ENCODE assay signal across 15 cellular contexts in the genomic region with DNA sequence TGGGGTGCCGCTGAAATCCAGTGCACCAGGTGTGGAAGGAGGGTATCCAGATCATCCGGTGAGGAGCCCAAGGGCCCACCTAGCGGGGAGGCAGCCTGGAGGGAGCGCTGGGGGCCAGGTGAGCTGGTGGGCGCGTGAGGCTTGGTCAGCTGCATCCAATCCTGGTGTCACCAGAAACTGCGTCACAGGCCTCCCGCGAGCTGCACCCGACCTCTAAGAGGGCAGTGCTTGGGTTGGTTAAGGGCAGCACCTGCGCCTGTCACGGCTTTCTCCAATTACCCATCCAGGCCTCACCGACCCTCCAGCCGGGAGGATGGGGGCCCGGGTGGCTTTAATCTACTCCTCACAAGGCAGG. TPM values are rescaled to one million over a fixed set of nuclear protein-coding genes. Genes with fewer than 3 reads are reported as not detected.
DNase-seq lines count a peak whose midpoint lies in the region; ATAC-seq lines count a peak whose summit lies in the region.
"Had no signal": no experiment of that assay in that cellular context is flagged by ENCODE, and none has a peak within 500 bp of the region (broad histone marks: within the 10 kb centered on the region; RNA-seq: fewer than 3 reads in every experiment).

No MANE protein-coding gene starts in this region.

- peak; percentile 88 for DNase-seq in mesenteric fat pad (ENCODE audit: low spot score)
- no peak for DNase-seq in NK-92 (lab: John Stamatoyannopoulos, UW; ENCODE audit: unreplicated experiment)
- DNase-seq in kidney glomerular epithelial cell (lab: John Stamatoyannopoulos, UW), result no peak
- DNase-seq: CD4-positive, alpha-beta memory T cell; DMS153; DMS79 treated with DMSO at 0.1 percent for 48 hours; EL; KBM-7 had no signal

- no peak overlapping the region for H3K27ac Mint-ChIP-seq in activated T-helper 17 cell treated with anti-CD3 and anti-CD28 coated beads, Interleukin-2, amount 50 U/mL, for 72 hours
- H3K27ac Mint-ChIP-seq: B cell; CD4-positive, alpha-beta memory T cell had no signal

- peak; percentile 36 for ATAC-seq in HG03342 (IDR thresholded peaks at IDR 0.05; ENCODE audit: unreplicated experiment)
- ATAC-seq in activated T-helper 17 cell treated with anti-CD3 and anti-CD28 coated beads, Interleukin-2, amount 50 U/mL, for 72 hours (replicated peaks), result peak; percentile 57
- ATAC-seq in GM21576 (IDR thresholded peaks at IDR 0.05; ENCODE audit: unreplicated experiment), result no peak
- ATAC-seq in GM21528 (IDR thresholded peaks at IDR 0.05; ENCODE audit: low FRiP score, unreplicated experiment), result no peak
- ATAC-seq: HCT116 had no signal

- no peak overlapping the region for H3K4me3 Mint-ChIP-seq in activated T-helper 17 cell treated with anti-CD3 and anti-CD28 coated beads, Interleukin-2, amount 50 U/mL, for 72 hours
- H3K4me3 Mint-ChIP-seq: B cell; CD4-positive, alpha-beta memory T cell had no signal

- H3K9me3 Mint-ChIP-seq in activated T-helper 17 cell treated with anti-CD3 and anti-CD28 coated beads, Interleukin-2, amount 50 U/mL, for 72 hours, result no peaks in the 10 kb centered on the region

- H3K4me1 Mint-ChIP-seq in activated T-helper 17 cell treated with anti-CD3 and anti-CD28 coated beads, Interleukin-2, amount 50 U/mL, for 72 hours, result no peaks in the 10 kb centered on the region
- H3K4me1 Mint-ChIP-seq: B cell; CD4-positive, alpha-beta memory T cell had no signal

- peaks cover 7% of the 10 kb centered on the region for H3K27me3 Mint-ChIP-seq in activated T-helper 17 cell treated with anti-CD3 and anti-CD28 coated beads, Interleukin-2, amount 50 U/mL, for 72 hours

- no peaks in the 10 kb centered on the region for H3K36me3 Mint-ChIP-seq in activated T-helper 17 cell treated with anti-CD3 and anti-CD28 coated beads, Interleukin-2, amount 50 U/mL, for 72 hours (ENCODE audit: low read depth)
- H3K36me3 Mint-ChIP-seq: CD4-positive, alpha-beta memory T cell had no signal

RNA-seq across cellular contexts. Expression of a gene that starts 0.3 kb away (rescaled TPM):
- 1 to 10 TPM in 1 of 2 donors, under 1 TPM in 1; 0.39 to 1.5 TPM for total RNA-seq in activated T-helper 17 cell treated with anti-CD3 and anti-CD28 coated beads, Interleukin-2, amount 50 U/mL, for 72 hours
- 0.58 TPM for total RNA-seq in mesenteric fat pad
- total RNA-seq: B cell; CD4-positive, alpha-beta memory T cell; H4 had no signal

Comparison
In these comparisons a context has a peak if more than half of its experiments do, and no peak if none do; other contexts are left out.
1. ATAC-seq: peak in HG03342 (single experiment) and activated T-helper 17 cell treated with anti-CD3 and anti-CD28 coated beads, Interleukin-2, amount 50 U/mL, for 72 hours (single experiment); none in GM21576 (single experiment) and GM21528 (single experiment).